In genomic region chr7:17523813-17524741, GRCh38 we compare ENCODE assay signal across 12 cellular contexts.
A peak's percentile ranks its signal among the peaks of the same experiment; 100 is the strongest.
DNase-seq lines count a peak whose midpoint lies in the region; ATAC-seq and TF ChIP-seq lines count a peak whose summit lies in the region.
"Had no signal": no experiment of that assay in that cellular context is flagged by ENCODE, and none has a peak within 500 bp of the region (broad histone marks: within the 10 kb centered on the region; RNA-seq: fewer than 3 reads in every experiment).

No MANE protein-coding gene starts in this region.

- no peaks in the 10 kb centered on the region for H3K36me3 ChIP-seq in neuronal stem cell (replicated peaks in 1 of 2; ENCODE audit: control insufficient read depth in 2 of 2, insufficient read depth in 2 of 2, low read length in 2 of 2)

- no peak overlapping the region for H3K14ac ChIP-seq in neuronal stem cell (ENCODE audit: low read length)

- no peak overlapping the region for H3K27ac Mint-ChIP-seq in activated CD4-positive, alpha-beta T cell treated with anti-CD3 and anti-CD28 coated beads for 36 hours
- H3K27ac Mint-ChIP-seq: endodermal cell; naive thymus-derived CD8-positive, alpha-beta T cell had no signal

- H3K4me1 ChIP-seq in neuronal stem cell (ENCODE audit: control insufficient read depth in 2 of 2, insufficient read depth in 1 of 2, low read depth in 1 of 2, low read length in 2 of 2) = no peaks in the 10 kb centered on the region

- no peak overlapping the region for H2BK12ac ChIP-seq in neuronal stem cell (ENCODE audit: low read length)

- H3K4me1 Mint-ChIP-seq in activated CD4-positive, alpha-beta T cell treated with anti-CD3 and anti-CD28 coated beads for 36 hours = peaks cover 2% of the 10 kb centered on the region
- H3K4me1 Mint-ChIP-seq: endodermal cell; naive thymus-derived CD8-positive, alpha-beta T cell had no signal

- peak; percentile 68 for DNase-seq in ELR (ENCODE audit: low read depth)
- DNase-seq in NCI-H1105 (lab: John Stamatoyannopoulos, UW) = peak; percentile 29
- peak; percentile 89 to 97 for DNase-seq in cardiac fibroblast (ENCODE audit: low read depth in 2 of 2)
- DNase-seq in neuronal stem cell (ENCODE audit: low spot score) = no peak
- no peak for DNase-seq in activated CD4-positive, alpha-beta T cell treated with anti-CD3 and anti-CD28 coated beads for 36 hours
- no peak for DNase-seq in activated CD4-positive, alpha-beta T cell treated with anti-CD3 and anti-CD28 coated beads, Interleukin-2, amount 50 U/mL, for 4 hours
- DNase-seq in nucleus accumbens (lab: John Stamatoyannopoulos, UW) = no peak
- DNase-seq: activated CD8-positive, alpha-beta memory T cell treated with anti-CD3 and anti-CD28 coated beads for 24 hours; endodermal cell; naive thymus-derived CD8-positive, alpha-beta T cell; NCI-H2227 treated with DMSO at 0.1 percent for 48 hours had no signal

- H3K9me3 ChIP-seq in neuronal stem cell (replicated peaks in 1 of 2; ENCODE audit: control insufficient read depth in 2 of 2, insufficient read depth in 1 of 2, low read depth in 1 of 2, low read length in 2 of 2) = no peaks in the 10 kb centered on the region

- no peaks in the 10 kb centered on the region for H3K27me3 ChIP-seq in neuronal stem cell (ENCODE audit: control insufficient read depth in 3 of 3, insufficient read depth in 3 of 3, low read depth in 1 of 3, low read length in 3 of 3)

- H3K18ac ChIP-seq in neuronal stem cell (ENCODE audit: low read length) = no peak overlapping the region

- CTCF ChIA-PET in activated CD4-positive, alpha-beta T cell treated with anti-CD3 and anti-CD28 coated beads for 36 hours (lab: Charles Lee) = interaction anchor here (0.7 to 0.9 kb wide), 2 partner anchors 218 to 617 kb away, joined by 3 read pairs; no protein-coding TSS in a partner anchor

- H4K91ac ChIP-seq in neuronal stem cell (ENCODE audit: low read depth, low read length, poor library complexity) = no peak overlapping the region

- no peak overlapping the region for H3K4me2 ChIP-seq in neuronal stem cell (ENCODE audit: insufficient read depth, low read length, poor library complexity, severe bottlenecking)

- H2BK120ac ChIP-seq in neuronal stem cell (ENCODE audit: low read depth, low read length) = no peak overlapping the region

- no peak overlapping the region for H2BK15ac ChIP-seq in neuronal stem cell (ENCODE audit: low read length)

- H3K36me3 Mint-ChIP-seq in activated CD4-positive, alpha-beta T cell treated with anti-CD3 and anti-CD28 coated beads for 36 hours (ENCODE audit: low read depth) = no peaks in the 10 kb centered on the region
- H3K36me3 Mint-ChIP-seq: naive thymus-derived CD8-positive, alpha-beta T cell had no signal

- no peaks in the 10 kb centered on the region for H3K79me1 ChIP-seq in neuronal stem cell (ENCODE audit: low read depth, low read length)

- no peaks in the 10 kb centered on the region for H3K9me3 Mint-ChIP-seq in activated CD4-positive, alpha-beta T cell treated with anti-CD3 and anti-CD28 coated beads for 36 hours (ENCODE audit: low read depth)
- H3K9me3 Mint-ChIP-seq: endodermal cell; naive thymus-derived CD8-positive, alpha-beta T cell had no signal

- POLR2A ChIA-PET in activated CD4-positive, alpha-beta T cell treated with anti-CD3 and anti-CD28 coated beads for 36 hours (lab: Charles Lee) = no interaction called here

- no peak overlapping the region for H3K23ac ChIP-seq in neuronal stem cell (ENCODE audit: low read depth, low read length, poor library complexity)

- no peak overlapping the region for H3K27ac ChIP-seq in neuronal stem cell (replicated peaks; ENCODE audit: low read length)

- no CpG with 5 or more reads among the region's 7 CpGs for WGBS in neuronal stem cell (ENCODE audit: extremely low coverage in 2 of 2, insufficient read length in 2 of 2, insufficient replicate concordance in 1 of 2), 2 donors

- H3K4ac ChIP-seq in neuronal stem cell (ENCODE audit: low read length) = no peak overlapping the region

- no peak overlapping the region for H3K4me3 Mint-ChIP-seq in activated CD4-positive, alpha-beta T cell treated with anti-CD3 and anti-CD28 coated beads for 36 hours
- H3K4me3 Mint-ChIP-seq: endodermal cell; naive thymus-derived CD8-positive, alpha-beta T cell had no signal

- intact Hi-C loops in activated CD4-positive, alpha-beta T cell treated with anti-CD3 and anti-CD28 coated beads for 36 hours (cut with DNase I, micrococcal nuclease) = no loop called here

- no peak overlapping the region for H2BK5ac ChIP-seq in neuronal stem cell (ENCODE audit: low read length)

- ATAC-seq in activated CD4-positive, alpha-beta T cell treated with anti-CD3 and anti-CD28 coated beads for 36 hours = no peak
- no peak for ATAC-seq in HG03108 (IDR thresholded peaks at IDR 0.05; ENCODE audit: unreplicated experiment)
- ATAC-seq: naive thymus-derived CD8-positive, alpha-beta T cell had no signal

- H3K27me3 Mint-ChIP-seq in activated CD4-positive, alpha-beta T cell treated with anti-CD3 and anti-CD28 coated beads for 36 hours = no peaks in the 10 kb centered on the region

- no peak overlapping the region for H3K9ac ChIP-seq in neuronal stem cell (ENCODE audit: low read depth, low read length, poor library complexity)

- no peak overlapping the region for H4K8ac ChIP-seq in neuronal stem cell (ENCODE audit: low read depth, low read length)

- H2AFZ ChIP-seq in neuronal stem cell (ENCODE audit: low read length) = peak overlapping the region; percentile 13

- TF ChIP-seq CTCF in cardiac fibroblast (IDR thresholded peaks at IDR 0.05; ENCODE audit: low read depth, low read length) = no peak

- peak overlapping the region in 1 of 2 donors; percentile 13 for H3K4me3 ChIP-seq in cardiac fibroblast (replicated peaks in 1 of 2; ENCODE audit: low read depth in 2 of 2, low read length in 2 of 2)
- no peak overlapping the region for H3K4me3 ChIP-seq in neuronal stem cell (ENCODE audit: low read length in 2 of 2)

- H2AK5ac ChIP-seq in neuronal stem cell (ENCODE audit: low read depth, low read length) = no peak overlapping the region

Comparison
In these comparisons a context has a peak if more than half of its experiments do, and no peak if none do; other contexts are left out.
1. DNase-seq: peak in ELR (single experiment), NCI-H1105 (single experiment) and cardiac fibroblast (2 of 2); none in neuronal stem cell (single experiment), activated CD4-positive, alpha-beta T cell treated with anti-CD3 and anti-CD28 coated beads for 36 hours (single experiment), activated CD4-positive, alpha-beta T cell treated with anti-CD3 and anti-CD28 coated beads, Interleukin-2, amount 50 U/mL, for 4 hours (0 of 2) and nucleus accumbens (0 of 56).